In the genomic region with DNA sequence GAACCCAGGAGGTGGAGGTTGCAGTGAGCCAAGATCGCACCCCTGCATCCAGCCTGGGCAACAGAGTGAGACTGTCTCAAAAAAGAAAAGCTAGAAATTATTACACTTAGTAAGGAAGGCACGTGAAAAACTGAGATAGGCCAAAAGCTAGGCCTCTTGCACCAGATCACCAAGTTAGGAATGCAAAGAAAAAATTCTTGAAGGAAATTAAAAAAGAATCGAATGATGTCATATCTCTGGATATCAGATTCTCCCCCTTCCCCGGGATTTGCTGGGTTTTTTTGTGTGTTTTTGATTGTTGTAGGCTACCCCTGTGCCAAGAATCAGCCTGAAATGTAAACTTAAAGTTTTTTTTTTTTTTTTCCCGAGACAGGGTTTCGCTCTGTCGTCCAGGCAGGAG, we compare ENCODE assay signal across 17 cellular contexts. TPM values are rescaled to one million over a fixed set of nuclear protein-coding genes. Genes with fewer than 3 reads are reported as not detected.
DNase-seq lines count a peak whose midpoint lies in the region; ATAC-seq and TF ChIP-seq lines count a peak whose summit lies in the region.
"Had no signal": no experiment of that assay in that cellular context is flagged by ENCODE, and none has a peak within 500 bp of the region (broad histone marks: within the 10 kb centered on the region; RNA-seq: fewer than 3 reads in every experiment).

No MANE protein-coding gene starts in this region.

- in situ Hi-C loops in G401 (cut with HindIII; ENCODE audit: low sequenced_read_pairs) = no loop called here

- no peak for ATAC-seq in T-helper 17 cell
- no peak for ATAC-seq in HG02759 (IDR thresholded peaks at IDR 0.05; ENCODE audit: unreplicated experiment)
- ATAC-seq: A549 had no signal

- H3K4me1 Mint-ChIP-seq in T-helper 17 cell = peaks cover 11% of the 10 kb centered on the region

- TF ChIP-seq POLR2A in esophagus squamous epithelium (IDR thresholded peaks at IDR 0.05) = no peak

- H3K27me3 ChIP-seq in AG04450 (ENCODE audit: control insufficient read depth, insufficient read depth, low read length) = no peaks in the 10 kb centered on the region
- no peaks in the 10 kb centered on the region for H3K27me3 ChIP-seq in esophagus squamous epithelium

- H3K27ac Mint-ChIP-seq in T-helper 17 cell = peak overlapping the region; percentile 53
- H3K27ac Mint-ChIP-seq: IgD-negative memory B cell had no signal

- peak; percentile 32 for DNase-seq in AG04450 (ENCODE audit: low read depth, low spot score)
- DNase-seq in T-helper 17 cell = no peak
- no peak for DNase-seq in esophagus squamous epithelium (lab: John Stamatoyannopoulos, UW)
- peak; percentile 44 for DNase-seq in iris pigment epithelial cell (ENCODE audit: low read depth)
- no peak for DNase-seq in G401 (ENCODE audit: low spot score)
- DNase-seq in 8988T = no peak
- DNase-seq in MV-4-11 (lab: John Stamatoyannopoulos, UW) = no peak
- DNase-seq: COR-L47; Kasumi-1; NCI-H1105 treated with DMSO at 0.1 percent for 48 hours; NCI-H187; NK-92 treated with Interleukin-12 subunit alpha and Interleukin-12 subunit beta, amount 100 ng/mL, for 24 hours; OCI-M1 had no signal

- H3K27me3 Mint-ChIP-seq in T-helper 17 cell = no peaks in the 10 kb centered on the region
- H3K27me3 Mint-ChIP-seq: IgD-negative memory B cell had no signal

- intact Hi-C loops in esophagus squamous epithelium (cut with DNase I) = no loop called here

- peaks cover 0 to 76% (median 8%) of the 10 kb centered on the region in 3 donors for H3K36me3 ChIP-seq in esophagus squamous epithelium

- no peak overlapping the region for H3K4me3 Mint-ChIP-seq in T-helper 17 cell
- H3K4me3 Mint-ChIP-seq: IgD-negative memory B cell had no signal

- H3K9me3 ChIP-seq in AG04450 (ENCODE audit: control insufficient read depth, insufficient read depth, low read length) = no peaks in the 10 kb centered on the region
- no peaks in the 10 kb centered on the region for H3K9me3 ChIP-seq in T-helper 17 cell (ENCODE audit: control insufficient read depth, low read length, poor library complexity, severe bottlenecking)
- H3K9me3 ChIP-seq in esophagus squamous epithelium = no peaks in the 10 kb centered on the region
- H3K9me3 ChIP-seq: A549 had no signal

- POLR2A ChIA-PET in AG04450 (lab: Yijun Ruan, JAX) = interaction anchor here (0.6 to 0.9 kb wide), 2 partner anchors 18 kb away, joined by 3 to 8 read pairs; partner anchors contain the start of gene PTPN23

- CTCF ChIA-PET in AG04450 (lab: Charles Lee) = interaction anchor here (1.2 kb wide), 1 partner anchor 22 kb away, joined by 3 read pairs; no protein-coding TSS in a partner anchor

- peaks cover 10 to 48% (median 26%) of the 10 kb centered on the region in 3 donors for H3K4me1 ChIP-seq in esophagus squamous epithelium
- H3K4me1 ChIP-seq: A549 had no signal

- H3K36me3 Mint-ChIP-seq in T-helper 17 cell (ENCODE audit: low read depth) = no peaks in the 10 kb centered on the region

- H3K4me3 ChIP-seq in AG04450 (ENCODE audit: low read depth, low read length) = no peak overlapping the region
- no peak overlapping the region for H3K4me3 ChIP-seq in esophagus squamous epithelium
- H3K4me3 ChIP-seq: A549 had no signal

- no peak for TF ChIP-seq CTCF in AG04450 (IDR thresholded peaks at IDR 0.05; ENCODE audit: low read depth, low read length)
- TF ChIP-seq CTCF in esophagus squamous epithelium (IDR thresholded peaks at IDR 0.05) = no peak

- 68 to 73% methylated on average over 7 of the region's 7 CpGs for WGBS in esophagus squamous epithelium, 2 donors

- H3K27ac ChIP-seq in AG04450 (ENCODE audit: low read depth, low read length) (peak overlapping the region; percentile 75), esophagus squamous epithelium (peak overlapping the region in 3 of 4 donors; percentile 4 to 62 (median 14))
- H3K27ac ChIP-seq: A549, RWPE1 had no signal

RNA-seq across cellular contexts. Expression of gene PTPN23, which starts 17.4 kb away (rescaled TPM):
- 1.3 and 2.9 TPM in 2 replicates for polyA plus RNA-seq in AG04450 (2011; rRNA removed)
- 11.0 and 13.5 TPM in 2 replicates for polyA minus RNA-seq in AG04450 (2011; rRNA and poly(A)+ RNA removed)
- total RNA-seq in T-helper 17 cell (10 to 100 TPM; 36.8 to 38.6 TPM), esophagus squamous epithelium (100 to 1,000 TPM in 1 of 4 donors, 10 to 100 TPM in 3; 10.5 to 134 (median 24.4) TPM)
- 6.6 and 9.0 TPM in 2 replicates for total RNA-seq in G401 (2014; rRNA removed; shearing (Covaris generic))

Comparison
In these comparisons a context has a peak if more than half of its experiments do, and no peak if none do; other contexts are left out.
1. DNase-seq: peak in AG04450 (single experiment) and iris pigment epithelial cell (single experiment); none in T-helper 17 cell (0 of 3), esophagus squamous epithelium (single experiment), G401 (single experiment), 8988T (single experiment) and MV-4-11 (single experiment).